ENCODE assay signal across 13 cellular contexts in the genomic region with DNA sequence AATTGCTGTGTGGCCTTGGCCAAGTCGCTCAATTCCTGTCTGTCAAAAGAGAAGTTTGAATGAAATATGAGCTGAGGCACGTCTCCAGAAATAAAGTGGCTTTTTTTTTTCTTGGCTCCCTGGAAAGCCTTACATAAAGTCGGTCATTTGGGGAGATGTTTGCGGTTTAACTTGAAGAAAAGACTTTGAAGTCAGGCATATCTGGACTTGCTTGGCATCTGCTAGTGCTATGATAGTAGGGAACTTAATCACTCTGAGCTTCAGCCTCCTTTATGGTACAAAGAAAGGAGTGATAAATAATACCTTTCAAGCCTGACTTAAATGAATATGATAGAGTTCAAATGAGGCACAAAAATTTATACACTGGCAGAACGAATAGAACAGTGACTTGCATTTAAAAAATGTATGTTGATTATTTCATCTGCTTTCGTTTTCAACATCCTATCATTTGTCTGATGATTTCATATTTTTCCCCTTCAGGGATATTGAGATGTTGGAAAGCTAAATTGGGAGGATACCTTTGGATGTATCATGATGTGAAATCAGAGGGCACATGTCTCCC.
DNase-seq lines count a peak whose midpoint lies in the region; ATAC-seq and TF ChIP-seq lines count a peak whose summit lies in the region.
"Had no signal": no experiment of that assay in that cellular context is flagged by ENCODE, and none has a peak within 500 bp of the region (broad histone marks: within the 10 kb centered on the region; RNA-seq: fewer than 3 reads in every experiment).

No MANE protein-coding gene starts in this region.

- 48 to 53% methylated on average over 6 of the region's 6 CpGs for WGBS in GM23248 (ENCODE audit: low coverage in 1 of 2, low lambda C conversion rate in 2 of 2, missing lambda C conversion rate in 2 of 2), 2 experiments

- H3K4me1 Mint-ChIP-seq in natural killer cell treated with Interleukin-12 subunit alpha and Interleukin-12 subunit beta and Interleukin-15 and Interleukin-18, amount 100 ng/mL, for 72 hours (ENCODE audit: low read depth in 2 of 2): peaks cover 50 to 64% of the 10 kb centered on the region in 2 donors

- CTCF ChIA-PET in PC-3 (lab: Charles Lee): interaction anchor here (0.6 to 2.8 kb wide), 12 partner anchors 15 to 275 kb away, joined by 3 to 40 read pairs (median 4); no protein-coding TSS in a partner anchor

- peaks cover 5% of the 10 kb centered on the region for H3K36me3 Mint-ChIP-seq in natural killer cell treated with Interleukin-12 subunit alpha and Interleukin-12 subunit beta and Interleukin-15 and Interleukin-18, amount 100 ng/mL, for 72 hours

- H3K27me3 ChIP-seq in GM23248 (replicated peaks; ENCODE audit: insufficient read depth) (no peaks in the 10 kb centered on the region), PC-3 (ENCODE audit: low read length) (no peaks in the 10 kb centered on the region)

- DNase-seq in GM23248 (peak; percentile 29), PC-3 (peak; percentile 37), epithelial cell of prostate (ENCODE audit: low read depth, low spot score) (peak; percentile 83)
- no peak for DNase-seq in natural killer cell treated with Interleukin-12 subunit alpha and Interleukin-12 subunit beta and Interleukin-15 and Interleukin-18, amount 100 ng/mL, for 72 hours (ENCODE audit: low spot score)
- DNase-seq: activated CD4-positive, alpha-beta T cell treated with anti-CD3 and anti-CD28 coated beads for 48 hours; anterior cingulate cortex; left colon had no signal

- in situ Hi-C loops in GM23248 (cut with MboI): loop anchor here (25.0 kb wide), 1 partner anchor 707 kb away; no protein-coding TSS in a partner anchor

- no peaks in the 10 kb centered on the region for H3K27me3 Mint-ChIP-seq in natural killer cell treated with Interleukin-12 subunit alpha and Interleukin-12 subunit beta and Interleukin-15 and Interleukin-18, amount 100 ng/mL, for 72 hours

- H3K9me3 Mint-ChIP-seq in natural killer cell treated with Interleukin-12 subunit alpha and Interleukin-12 subunit beta and Interleukin-15 and Interleukin-18, amount 100 ng/mL, for 72 hours: peaks cover 4% of the 10 kb centered on the region

- H3K4me2 ChIP-seq in GM23248 (ENCODE audit: unreplicated experiment) (peak overlapping the region; percentile 44), PC-3 (ENCODE audit: low read length) (peak overlapping the region; percentile 1)

- peak overlapping the region; percentile 80 to 85 for H3K27ac Mint-ChIP-seq in natural killer cell treated with Interleukin-12 subunit alpha and Interleukin-12 subunit beta and Interleukin-15 and Interleukin-18, amount 100 ng/mL, for 72 hours
- H3K27ac Mint-ChIP-seq: nephron progenitor cell had no signal

- no peaks in the 10 kb centered on the region for H4K20me1 ChIP-seq in GM23248 (ENCODE audit: insufficient read depth)
- H4K20me1 ChIP-seq in PC-3 (ENCODE audit: low read length): no peaks in the 10 kb centered on the region

- H3K79me2 ChIP-seq in GM23248 (ENCODE audit: insufficient read depth) (no peaks in the 10 kb centered on the region), PC-3 (ENCODE audit: low read length) (no peaks in the 10 kb centered on the region)

- peak; percentile 19 for ATAC-seq in PC-3
- ATAC-seq in natural killer cell treated with Interleukin-12 subunit alpha and Interleukin-12 subunit beta and Interleukin-15 and Interleukin-18, amount 100 ng/mL, for 72 hours: peak in 1 of 2 donors; percentile 36
- ATAC-seq in HG03045 (IDR thresholded peaks at IDR 0.05; ENCODE audit: unreplicated experiment): no peak
- no peak for ATAC-seq in HG03039 (IDR thresholded peaks at IDR 0.05; ENCODE audit: unreplicated experiment)
- ATAC-seq in HG03342 (IDR thresholded peaks at IDR 0.05; ENCODE audit: unreplicated experiment): no peak
- ATAC-seq in HG02588 (IDR thresholded peaks at IDR 0.05; ENCODE audit: unreplicated experiment): no peak

- no peak for TF ChIP-seq CTCF in PC-3 (conservative IDR thresholded peaks at IDR 0.05; ENCODE audit: low read depth, low read length)

- peaks cover 4% of the 10 kb centered on the region; the same call in 1 of the 2 replicates for H3F3A ChIP-seq in GM23248 (ENCODE audit: insufficient read depth)
- no peaks in the 10 kb centered on the region for H3F3A ChIP-seq in PC-3 (ENCODE audit: low read length, unreplicated experiment)

- no peak overlapping the region for H3K4me3 ChIP-seq in GM23248
- H3K4me3 ChIP-seq in PC-3 (ENCODE audit: low read length): no peak overlapping the region

- intact Hi-C loops in PC-3 (cut with micrococcal nuclease): loop anchor here (1.0 kb wide), 6 partner anchors 81 to 290 kb away; a partner anchor contains a TSS

- no peaks in the 10 kb centered on the region for H3K36me3 ChIP-seq in GM23248 (ENCODE audit: low read depth)
- no peaks in the 10 kb centered on the region for H3K36me3 ChIP-seq in PC-3 (ENCODE audit: low read depth, low read length)

- H3K9ac ChIP-seq in GM23248: no peak overlapping the region
- H3K9ac ChIP-seq in PC-3 (ENCODE audit: low read length): no peak overlapping the region

- BruUV-seq in PC-3 (replicated peaks; lab: Mats Ljungman, UMichigan): no TSS peak

- no peaks in the 10 kb centered on the region for H3K4me1 ChIP-seq in GM23248 (ENCODE audit: insufficient read depth)
- H3K4me1 ChIP-seq in PC-3 (ENCODE audit: insufficient read depth, low read length): peaks cover 32% of the 10 kb centered on the region

- H3K4me3 Mint-ChIP-seq in natural killer cell treated with Interleukin-12 subunit alpha and Interleukin-12 subunit beta and Interleukin-15 and Interleukin-18, amount 100 ng/mL, for 72 hours: peak overlapping the region; percentile 76
- H3K4me3 Mint-ChIP-seq: nephron progenitor cell had no signal

- POLR2A ChIA-PET in PC-3 (lab: Charles Lee; ENCODE audit: unreplicated experiment): interaction anchor here (0.7 kb wide), 1 partner anchor 110 kb away, joined by 3 read pairs; no protein-coding TSS in a partner anchor

- H3K27ac ChIP-seq in GM23248 (no peak overlapping the region), PC-3 (ENCODE audit: low read length) (no peak overlapping the region), epithelial cell of prostate (peak overlapping the region; percentile 63)
- H3K27ac ChIP-seq: C4-2B had no signal

- peak overlapping the region; percentile 72; the same call in 1 of the 2 replicates for H2AFZ ChIP-seq in GM23248
- H2AFZ ChIP-seq in PC-3 (ENCODE audit: low read length): peak overlapping the region; percentile 66; the same call in 1 of the 2 replicates

- H3K9me3 ChIP-seq in GM23248 (ENCODE audit: low read depth) (no peaks in the 10 kb centered on the region), PC-3 (ENCODE audit: low read length) (no peaks in the 10 kb centered on the region)

- H3K9me2 ChIP-seq in GM23248 (ENCODE audit: insufficient read depth): no peaks in the 10 kb centered on the region
- H3K9me2 ChIP-seq in PC-3 (replicated peaks; ENCODE audit: low read length): peaks cover 5% of the 10 kb centered on the region; the same call in 1 of the 2 replicates
